Comparison of ENCODE assay signal across 8 cellular contexts in genomic region chr1:32500387-32501209, GRCh38. TPM values are rescaled to one million over a fixed set of nuclear protein-coding genes. Genes with fewer than 3 reads are reported as not detected.
DNase-seq lines count a peak whose midpoint lies in the region; ATAC-seq, FAIRE-seq and TF ChIP-seq lines count a peak whose summit lies in the region.

No MANE protein-coding gene starts in this region.

- peak overlapping the region; percentile 87 for H3K9ac ChIP-seq in SK-N-MC (ENCODE audit: insufficient read length)

- peak overlapping the region; percentile 62 for H3K4me3 ChIP-seq in AG04450 (ENCODE audit: low read depth, low read length)
- peak overlapping the region; percentile 91 for H3K4me3 ChIP-seq in SK-N-MC
- peak overlapping the region; percentile 50 for H3K4me3 ChIP-seq in bronchial epithelial cell (ENCODE audit: low read depth, low read length)
- peak overlapping the region; percentile 54 for H3K4me3 ChIP-seq in skeletal muscle cell (ENCODE audit: low read depth, low read length)

- H3K36me3 ChIP-seq in SK-N-MC (ENCODE audit: insufficient read depth, low read length) (no peaks in the 10 kb centered on the region), bronchial epithelial cell (ENCODE audit: control insufficient read depth, insufficient read depth, low read length) (no peaks in the 10 kb centered on the region)

- no peak for DNase-seq in AG04450 (ENCODE audit: low read depth, low spot score)
- peak; percentile 68 for DNase-seq in LoVo (ENCODE audit: low spot score)
- DNase-seq in SK-N-MC (ENCODE audit: low read depth, low spot score) = no peak
- DNase-seq in bronchial epithelial cell (ENCODE audit: low read depth) = peak; percentile 40
- DNase-seq in iPS-NIHi7 (ENCODE audit: extremely low spot score) = peak; percentile 89
- no peak for DNase-seq in skeletal muscle cell (ENCODE audit: low read depth)

- TF ChIP-seq CTCF in AG04450 (IDR thresholded peaks at IDR 0.05; ENCODE audit: low read depth, low read length) (no peak), bronchial epithelial cell (IDR thresholded peaks at IDR 0.05; ENCODE audit: insufficient read depth, low read length, severe bottlenecking) (no peak)

- H3K9me3 ChIP-seq in AG04450 (ENCODE audit: control insufficient read depth, insufficient read depth, low read length) (no peaks in the 10 kb centered on the region), SK-N-MC (ENCODE audit: low read depth, low read length) (no peaks in the 10 kb centered on the region)

- no peak for FAIRE-seq in bronchial epithelial cell (lab: Jason Lieb, UNC)

- CTCF ChIA-PET in AG04450 (lab: Charles Lee) = interaction anchor here (0.6 kb wide), 1 partner anchor 20 kb away, joined by 3 read pairs; no protein-coding TSS in a partner anchor

- H3K27ac ChIP-seq in AG04450 (ENCODE audit: low read depth, low read length) = peak overlapping the region; percentile 3
- peak overlapping the region; percentile 79 for H3K27ac ChIP-seq in SK-N-MC

- no peaks in the 10 kb centered on the region for H3K27me3 ChIP-seq in AG04450 (ENCODE audit: control insufficient read depth, insufficient read depth, low read length)
- H3K27me3 ChIP-seq in bronchial epithelial cell (ENCODE audit: control insufficient read depth, insufficient read depth, low read length) = no peaks in the 10 kb centered on the region

- ATAC-seq in GM18498 (IDR thresholded peaks at IDR 0.05; ENCODE audit: unreplicated experiment) (peak; percentile 64), HG02884 (IDR thresholded peaks at IDR 0.05; ENCODE audit: unreplicated experiment) (no peak)

- POLR2A ChIA-PET in AG04450 (lab: Yijun Ruan, JAX) = no interaction called here

RNA-seq across cellular contexts. Expression of gene ZBTB8B, which starts 35.7 kb away (rescaled TPM):
- polyA plus RNA-seq in AG04450 (2011; rRNA removed) = not detected in 2 replicates
- not detected in 2 replicates for polyA minus RNA-seq in AG04450 (2011; rRNA and poly(A)+ RNA removed)
- total RNA-seq in bronchial epithelial cell = not detected in 2 replicates

RNA-seq across cellular contexts. Expression of gene ZBTB8A, which starts 38.6 kb away (rescaled TPM):
- 5.0 and 7.2 TPM in 2 replicates for polyA plus RNA-seq in AG04450 (2011; rRNA removed)
- 5.9 and 7.6 TPM in 2 replicates for polyA minus RNA-seq in AG04450 (2011; rRNA and poly(A)+ RNA removed)
- 6.8 and 9.5 TPM in 2 replicates for total RNA-seq in bronchial epithelial cell

Comparison
In these comparisons a context has a peak if more than half of its experiments do, and no peak if none do; other contexts are left out.
1. DNase-seq: peak in LoVo (single experiment), bronchial epithelial cell (single experiment) and iPS-NIHi7 (single experiment); none in AG04450 (single experiment), SK-N-MC (single experiment) and skeletal muscle cell (single experiment).
2. Peak in every context shown above with its lines, with median percentiles within 50 percentile points of each other: H3K4me3 ChIP-seq.